In the genomic region with DNA sequence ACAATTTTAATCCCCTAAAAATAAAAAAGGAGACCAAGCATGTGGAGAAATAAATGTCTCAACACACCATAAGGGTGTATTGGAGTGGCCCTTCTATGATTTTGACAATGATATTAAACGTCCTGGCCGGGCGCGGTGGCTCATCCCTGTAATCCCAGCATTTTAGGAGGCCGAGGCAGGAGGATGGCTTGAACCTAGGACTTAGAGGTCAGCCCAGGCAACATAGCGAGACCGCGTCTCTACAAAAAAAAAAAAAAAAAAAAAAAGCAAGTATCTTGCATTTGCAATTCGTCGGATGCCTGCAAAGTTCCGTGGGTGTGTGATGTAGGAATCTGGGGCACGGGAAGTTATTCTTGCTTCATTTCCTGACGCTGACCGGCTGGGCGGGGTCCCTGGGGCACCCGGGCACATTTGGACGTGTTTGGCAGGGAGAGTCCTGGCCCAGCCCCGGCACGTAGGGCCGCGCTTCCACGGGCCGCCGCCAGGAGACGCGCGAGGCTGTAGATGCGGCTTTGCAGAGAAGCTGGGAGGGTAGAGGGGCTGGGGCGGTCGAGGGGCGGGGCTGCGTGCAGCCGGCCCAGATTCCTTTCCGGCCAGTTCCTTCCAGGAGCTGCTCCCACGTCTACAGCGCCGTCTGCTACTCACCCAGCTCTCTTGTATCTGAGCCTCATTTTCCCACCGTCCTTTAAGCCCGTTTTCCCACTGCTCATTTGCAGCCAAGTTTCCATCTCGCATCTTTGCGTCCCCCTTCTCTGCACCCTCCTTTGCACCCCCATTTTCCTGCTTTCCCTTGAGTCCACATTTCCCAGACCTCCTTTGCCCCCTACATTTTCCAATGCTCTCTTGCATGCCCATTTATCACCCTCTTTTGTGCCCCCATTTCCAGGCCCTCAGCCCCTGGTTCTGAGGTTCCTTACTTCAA, we compare ENCODE assay signal across 8 cellular contexts. TPM values are rescaled to one million over a fixed set of nuclear protein-coding genes. Genes with fewer than 3 reads are reported as not detected.
DNase-seq lines count a peak whose midpoint lies in the region; ATAC-seq and TF ChIP-seq lines count a peak whose summit lies in the region.

No MANE protein-coding gene starts in this region.

- peak; percentile 81 for DNase-seq in COLO829 (ENCODE audit: low spot score)
- DNase-seq in NCI-H460 (ENCODE audit: extremely low read depth, low read depth), result peak; percentile 93
- peak; percentile 69 for DNase-seq in activated CD4-positive, alpha-beta T cell treated with anti-CD3 and anti-CD28 coated beads for 1 hour
- DNase-seq in chondrocyte (ENCODE audit: low spot score), result peak; percentile 96
- peak; percentile 55 to 69 for DNase-seq in stimulated activated CD4-positive, alpha-beta T cell treated with anti-CD3 and anti-CD28 coated beads, Interleukin-1b, Interleukin-23, amount 100 ng/mL, for 1 hour (ENCODE audit: low read depth in 2 of 2)

- ATAC-seq in HG03064 (IDR thresholded peaks at IDR 0.05; ENCODE audit: low read depth, unreplicated experiment) (peak; percentile 63), HG02763 (IDR thresholded peaks at IDR 0.05; ENCODE audit: unreplicated experiment) (no peak)

- peaks cover 12% of the 10 kb centered on the region for H3K4me1 Mint-ChIP-seq in chondrocyte (ENCODE audit: low read depth)

- peak overlapping the region; percentile 57 for H3K27ac ChIP-seq in layer of hippocampus (ENCODE audit: low read depth, low read length)

- TF ChIP-seq CTCF in chondrocyte (IDR thresholded peaks at IDR 0.05), result peak; percentile 97

- H3K27me3 ChIP-seq in layer of hippocampus (ENCODE audit: control insufficient read depth, insufficient read depth, low read length), result no peaks in the 10 kb centered on the region

- H3K27me3 Mint-ChIP-seq in chondrocyte (ENCODE audit: low read depth), result no peaks in the 10 kb centered on the region

- H3K36me3 Mint-ChIP-seq in chondrocyte (ENCODE audit: low read depth), result no peaks in the 10 kb centered on the region

- peak overlapping the region; percentile 88 for H3K27ac Mint-ChIP-seq in chondrocyte (ENCODE audit: unreplicated experiment)

- no peaks in the 10 kb centered on the region for H3K9me3 Mint-ChIP-seq in chondrocyte (ENCODE audit: low read depth)

- H3K4me3 Mint-ChIP-seq in chondrocyte (ENCODE audit: unreplicated experiment), result peak overlapping the region; percentile 63

RNA-seq across cellular contexts. Expression of gene TSPAN16, which starts 2.2 kb away (rescaled TPM):
- not detected in 2 replicates for total RNA-seq in NCI-H460 (2014; rRNA removed; shearing (Covaris generic))
- polyA plus RNA-seq in NCI-H460 (2014; cell fraction: nucleus; rRNA removed), result not detected in 2 replicates
- not detected in 3 replicates for total RNA-seq in chondrocyte

RNA-seq across cellular contexts. Expression of gene DOCK6, which starts 31.4 kb away (rescaled TPM):
- total RNA-seq in NCI-H460 (2014; rRNA removed; shearing (Covaris generic)), result 13.9 and 15.1 TPM in 2 replicates
- polyA plus RNA-seq in NCI-H460 (2014; cell fraction: nucleus; rRNA removed), result 19.9 and 26.8 TPM in 2 replicates
- total RNA-seq in chondrocyte, result 40.7 to 46.0 TPM (median 44.4 TPM) in 3 replicates

RNA-seq across cellular contexts. Expression of gene RAB3D, which starts 45.7 kb away (rescaled TPM):
- 10.7 and 12.3 TPM in 2 replicates for total RNA-seq in NCI-H460 (2014; rRNA removed; shearing (Covaris generic))
- polyA plus RNA-seq in NCI-H460 (2014; cell fraction: nucleus; rRNA removed), result 2.6 and 5.3 TPM in 2 replicates
- total RNA-seq in chondrocyte, result 2.1 to 8.9 TPM (median 8.1 TPM) in 3 replicates

RNA-seq across cellular contexts. Expression of gene TMEM205, which starts 52.3 kb away (rescaled TPM):
- 114 and 151 TPM in 2 replicates for total RNA-seq in NCI-H460 (2014; rRNA removed; shearing (Covaris generic))
- polyA plus RNA-seq in NCI-H460 (2014; cell fraction: nucleus; rRNA removed), result 220 and 273 TPM in 2 replicates
- 35.4 to 49.4 TPM (median 39.2 TPM) in 3 replicates for total RNA-seq in chondrocyte

RNA-seq across cellular contexts. Expression of gene CCDC159, which starts 52.6 kb away (rescaled TPM):
- total RNA-seq in NCI-H460 (2014; rRNA removed; shearing (Covaris generic)), result 7.1 and 7.2 TPM in 2 replicates
- polyA plus RNA-seq in NCI-H460 (2014; cell fraction: nucleus; rRNA removed), result 9.8 and 28.1 TPM in 2 replicates
- 19.8 to 22.4 TPM (median 20.5 TPM) in 3 replicates for total RNA-seq in chondrocyte
